In the genomic region with DNA sequence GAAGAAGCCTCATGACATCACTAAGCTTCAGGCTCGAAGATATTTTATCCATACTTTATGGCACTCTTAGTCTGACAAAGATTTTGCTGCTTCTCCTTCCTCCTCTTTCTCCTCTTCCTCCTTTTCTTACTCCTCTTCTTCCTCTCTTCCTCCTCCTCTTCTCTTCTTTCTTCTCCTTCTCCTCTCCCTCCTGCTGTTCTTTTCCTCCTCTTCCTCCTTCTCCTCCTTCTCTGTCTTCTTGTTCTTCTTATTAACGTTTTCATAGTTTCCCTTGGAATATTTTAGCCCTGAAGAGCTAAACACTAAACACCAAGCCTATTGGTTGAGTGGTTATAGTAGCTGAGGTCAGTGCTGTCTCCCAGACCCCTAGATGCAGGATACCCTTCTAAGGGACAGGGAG, we compare ENCODE assay signal across 1 cellular context.
TF ChIP-seq lines count a peak whose summit lies in the region.

No MANE protein-coding gene starts in this region.

TF ChIP-seq in H1, 55 proteins besides CTCF, POLR2A, EP300 and RAD21:
- TF ChIP-seq SP1 (IDR thresholded peaks at IDR 0.05; ENCODE audit: low read depth, low read length) (no peak), NANOG (IDR thresholded peaks at IDR 0.05; ENCODE audit: insufficient read depth, low read depth, low read length, poor library complexity, severe bottlenecking) (no peak), RFX5 (IDR thresholded peaks at IDR 0.05; ENCODE audit: borderline replicate concordance, low read depth, low read length) (no peak), JUND (IDR thresholded peaks at IDR 0.05; ENCODE audit: low read length) (no peak), NRF1 (IDR thresholded peaks at IDR 0.05; ENCODE audit: low read depth, low read length) (no peak), YY1 (IDR thresholded peaks at IDR 0.05; ENCODE audit: low read depth, low read length) (no peak), RXRA (IDR thresholded peaks at IDR 0.05; ENCODE audit: insufficient read depth, low read depth, low read length) (no peak), TBP (IDR thresholded peaks at IDR 0.05; ENCODE audit: low read depth, low read length) (no peak), BRCA1 (IDR thresholded peaks at IDR 0.05; ENCODE audit: low read depth, low read length) (no peak), KDM1A (IDR thresholded peaks at IDR 0.05; ENCODE audit: borderline replicate concordance, low read length) (no peak)
